ENCODE assay signal across 23 cellular contexts in genomic region chr10:74650613-74651012, GRCh38.
DNase-seq lines count a peak whose midpoint lies in the region; ATAC-seq and TF ChIP-seq lines count a peak whose summit lies in the region.
"Had no signal": no experiment of that assay in that cellular context is flagged by ENCODE, and none has a peak within 500 bp of the region (broad histone marks: within the 10 kb centered on the region; RNA-seq: fewer than 3 reads in every experiment).

No MANE protein-coding gene starts in this region.

- POLR2A ChIA-PET in GM10248 (lab: Yijun Ruan, JAX) = interaction anchor here (0.7 kb wide), 1 partner anchor 19 kb away, joined by 4 read pairs; no protein-coding TSS in a partner anchor

- TF ChIP-seq CTCF in GM10248 (IDR thresholded peaks at IDR 0.05; ENCODE audit: control extremely low read depth, extremely low read depth, low read depth, missing control alignments) = no peak
- no peak for TF ChIP-seq CTCF in GM13977 (IDR thresholded peaks at IDR 0.05; ENCODE audit: extremely low read depth, insufficient read depth, missing control alignments)

- ATAC-seq in HG03060 (IDR thresholded peaks at IDR 0.05; ENCODE audit: low read depth, unreplicated experiment) = peak; percentile 52
- ATAC-seq in GM21717 (IDR thresholded peaks at IDR 0.05; ENCODE audit: unreplicated experiment) = no peak
- ATAC-seq: CD8-positive, alpha-beta T cell; SK-N-SH treated with all-trans-retinoic acid at 6 μM for 48 hours had no signal

- CTCF ChIA-PET in GM10248 (lab: Yijun Ruan, JAX) = interaction anchor here (0.9 to 3.0 kb wide), 3 partner anchors 11 to 31 kb away, joined by 3 to 18 read pairs (median 4); no protein-coding TSS in a partner anchor

- DNase-seq in GM10248 (ENCODE audit: extremely low spot score) (peak; percentile 22), GM13977 (ENCODE audit: low spot score) (peak; percentile 47), germinal center (ENCODE audit: low spot score) (peak; percentile 43), NCI-H146 treated with DMSO at 0.1 percent for 48 hours (lab: John Stamatoyannopoulos, UW; ENCODE audit: unreplicated experiment) (no peak), A172 (ENCODE audit: low spot score) (no peak), COLO829 (ENCODE audit: low spot score) (no peak)
- DNase-seq: AML-193; C1 segment of cervical spinal cord; CD8-positive, alpha-beta T cell; GF-D8; KG1; NCI-H1105; NCI-H146; NCI-H2029 treated with DMSO at 0.1 percent for 48 hours; NCI-H226; NCI-H510A treated with DMSO at 0.1 percent for 48 hours; NCI-H748 treated with DMSO at 0.1 percent for 48 hours; NK-92 treated with Interleukin-12 subunit alpha and Interleukin-12 subunit beta, amount 100 ng/mL, for 24 hours; Peyer's patch; T-helper 1 cell had no signal

- in situ Hi-C loops in GM13977 (cut with MboI; ENCODE audit: low pct_unique_long_range_greater_than_20kb, low sequenced_read_pairs, unreplicated experiment) = no loop called here

Comparison
In these comparisons a context has a peak if more than half of its experiments do, and no peak if none do; other contexts are left out.
1. DNase-seq: peak in GM10248 (single experiment), GM13977 (single experiment) and germinal center (single experiment); none in NCI-H146 treated with DMSO at 0.1 percent for 48 hours (single experiment), A172 (single experiment) and COLO829 (single experiment).